ENCODE assay signal across 19 cellular contexts in genomic region chr6:17612048-17612447, GRCh38.
"Had no signal": no experiment of that assay in that cellular context is flagged by ENCODE, and none has a peak within 500 bp of the region (broad histone marks: within the 10 kb centered on the region; RNA-seq: fewer than 3 reads in every experiment).

No MANE protein-coding gene starts in this region.

- H3K9me3 Mint-ChIP-seq: activated naive CD8-positive, alpha-beta T cell treated with anti-CD3 and anti-CD28 coated beads, Interleukin-2, amount 10 ng/mL, durations not matched to agents 7 days and 5 days; activated T-helper 2 cell treated with anti-CD3 and anti-CD28 coated beads, Interferon-gamma antibody, Interleukin-2, Interleukin-4, amounts not matched to agents 10 μg/mL and 5 μg/mL and 100 μg/mL, durations not matched to agents 14 hours and 24 hours and 36 hours; neural crest cell had no signal

- H3K9me3 ChIP-seq: ascending aorta, esophagus squamous epithelium had no signal

- H3K4me3 ChIP-seq: ascending aorta, esophagus squamous epithelium, SK-N-MC had no signal

- H3K79me2 ChIP-seq: parathyroid adenoma had no signal

- H3K4me1 ChIP-seq: ascending aorta, esophagus squamous epithelium, foreskin keratinocyte, parathyroid adenoma had no signal

- H3K27me3 Mint-ChIP-seq: activated naive CD8-positive, alpha-beta T cell treated with anti-CD3 and anti-CD28 coated beads, Interleukin-2, amount 10 ng/mL, durations not matched to agents 7 days and 5 days had no signal

- H3K27ac Mint-ChIP-seq: activated naive CD8-positive, alpha-beta T cell treated with anti-CD3 and anti-CD28 coated beads, Interleukin-2, amount 10 ng/mL, durations not matched to agents 7 days and 5 days; activated T-helper 2 cell treated with anti-CD3 and anti-CD28 coated beads, Interferon-gamma antibody, Interleukin-2, Interleukin-4, amounts not matched to agents 10 μg/mL and 5 μg/mL and 100 μg/mL, durations not matched to agents 14 hours and 24 hours and 36 hours had no signal

- H3K4me3 Mint-ChIP-seq: activated naive CD8-positive, alpha-beta T cell treated with anti-CD3 and anti-CD28 coated beads, Interleukin-2, amount 10 ng/mL, durations not matched to agents 7 days and 5 days; neural crest cell had no signal

- DNase-seq: activated CD4-positive, CD25-positive, alpha-beta regulatory T cell; activated CD8-positive, alpha-beta memory T cell treated with anti-CD3 and anti-CD28 coated beads, Interleukin-2, amount 50 U/mL, for 4 hours; activated naive CD8-positive, alpha-beta T cell treated with anti-CD3 and anti-CD28 coated beads, Interleukin-2, amount 10 ng/mL, durations not matched to agents 7 days and 5 days; esophagus squamous epithelium; foreskin keratinocyte; head of caudate nucleus; islet precursor cell; mammary epithelial cell; stimulated activated CD4-positive, alpha-beta T cell treated with anti-CD3 and anti-CD28 coated beads, Interleukin-15, amount 100 ng/mL, for 24 hours; stimulated activated CD4-positive, alpha-beta T cell treated with anti-CD3 and anti-CD28 coated beads, Interleukin-4, amount 100 ng/mL, for 24 hours; T-helper 1 cell had no signal

- H3K27ac ChIP-seq: ascending aorta, esophagus squamous epithelium, foreskin keratinocyte, parathyroid adenoma, SK-N-MC had no signal

- H3K27me3 ChIP-seq: ascending aorta, esophagus squamous epithelium, foreskin keratinocyte had no signal

- H3K4me1 Mint-ChIP-seq: neural crest cell had no signal

- ATAC-seq: foreskin keratinocyte, left lobe of liver had no signal

- FAIRE-seq: bronchial epithelial cell, TTC549 had no signal

- H3K9ac ChIP-seq: parathyroid adenoma had no signal

- H2AFZ ChIP-seq: parathyroid adenoma had no signal
